In genomic region chr9:109124089-109124488, GRCh38 we compare ENCODE assay signal across 23 cellular contexts. TPM values are rescaled to one million over a fixed set of nuclear protein-coding genes. Genes with fewer than 3 reads are reported as not detected.
"Had no signal": no experiment of that assay in that cellular context is flagged by ENCODE, and none has a peak within 500 bp of the region (broad histone marks: within the 10 kb centered on the region; RNA-seq: fewer than 3 reads in every experiment).

No MANE protein-coding gene starts in this region.

- H3K4me3 Mint-ChIP-seq: activated CD4-positive, alpha-beta memory T cell treated with anti-CD3 and anti-CD28 coated beads for 36 hours; activated CD4-positive, alpha-beta T cell treated with anti-CD3 and anti-CD28 coated beads, Interleukin-2, amount 10 ng/mL, durations not matched to agents 7 days and 5 days; activated naive CD4-positive, alpha-beta T cell treated with anti-CD3 and anti-CD28 coated beads for 36 hours; activated naive CD8-positive, alpha-beta T cell; activated T-helper 17 cell treated with anti-CD3 and anti-CD28 coated beads, Interleukin-2, amount 50 U/mL, for 72 hours had no signal

- H3K36me3 Mint-ChIP-seq: activated CD4-positive, alpha-beta memory T cell treated with anti-CD3 and anti-CD28 coated beads for 36 hours; activated naive CD8-positive, alpha-beta T cell had no signal

- ATAC-seq: activated T-helper 17 cell treated with anti-CD3 and anti-CD28 coated beads, Interleukin-2, amount 50 U/mL, for 72 hours; Right ventricle myocardium inferior had no signal

- DNase-seq: activated CD4-positive, alpha-beta memory T cell treated with anti-CD3 and anti-CD28 coated beads for 36 hours; activated CD4-positive, alpha-beta T cell treated with anti-CD3 and anti-CD28 coated beads, Interleukin-2, amount 10 ng/mL, durations not matched to agents 7 days and 5 days; activated CD4-positive, CD25-positive, alpha-beta regulatory T cell; activated CD8-positive, alpha-beta memory T cell treated with anti-CD3 and anti-CD28 coated beads for 24 hours; activated gamma-delta T cell; activated naive CD4-positive, alpha-beta T cell treated with anti-CD3 and anti-CD28 coated beads for 36 hours; activated T-cell treated with anti-CD3 and anti-CD28 coated beads, Interleukin-2, amount 50 U/mL, for 48 hours; brain microvascular endothelial cell; MG63; NCI-H1105 treated with DMSO at 0.1 percent for 48 hours; NCI-H1436 treated with DMSO at 0.1 percent for 48 hours; NCI-H187; NCI-H2081; NCI-H510A treated with DMSO at 0.1 percent for 48 hours; NCI-H69; T-helper 1 cell had no signal

- H3K27ac ChIP-seq: brain microvascular endothelial cell, cardiac muscle cell, SK-N-MC had no signal

- H3K4me3 ChIP-seq: cardiac muscle cell, MG63, SK-N-MC had no signal

- H3K27me3 ChIP-seq: brain microvascular endothelial cell, cardiac muscle cell, MG63 had no signal

- H3K4me1 Mint-ChIP-seq: activated T-helper 17 cell treated with anti-CD3 and anti-CD28 coated beads, Interleukin-2, amount 50 U/mL, for 72 hours had no signal

- H3K27ac Mint-ChIP-seq: activated CD4-positive, alpha-beta memory T cell treated with anti-CD3 and anti-CD28 coated beads for 36 hours; activated CD4-positive, alpha-beta T cell treated with anti-CD3 and anti-CD28 coated beads, Interleukin-2, amount 10 ng/mL, durations not matched to agents 7 days and 5 days; activated naive CD4-positive, alpha-beta T cell treated with anti-CD3 and anti-CD28 coated beads for 36 hours; activated naive CD8-positive, alpha-beta T cell; activated T-helper 17 cell treated with anti-CD3 and anti-CD28 coated beads, Interleukin-2, amount 50 U/mL, for 72 hours had no signal

- H3K36me3 ChIP-seq: brain microvascular endothelial cell, cardiac muscle cell, MG63 had no signal

- H3K27me3 Mint-ChIP-seq: activated CD4-positive, alpha-beta memory T cell treated with anti-CD3 and anti-CD28 coated beads for 36 hours; activated CD4-positive, alpha-beta T cell treated with anti-CD3 and anti-CD28 coated beads, Interleukin-2, amount 10 ng/mL, durations not matched to agents 7 days and 5 days; activated T-helper 17 cell treated with anti-CD3 and anti-CD28 coated beads, Interleukin-2, amount 50 U/mL, for 72 hours had no signal

- H3K9me3 Mint-ChIP-seq: activated CD4-positive, alpha-beta memory T cell treated with anti-CD3 and anti-CD28 coated beads for 36 hours; activated CD4-positive, alpha-beta T cell treated with anti-CD3 and anti-CD28 coated beads, Interleukin-2, amount 10 ng/mL, durations not matched to agents 7 days and 5 days; activated naive CD4-positive, alpha-beta T cell treated with anti-CD3 and anti-CD28 coated beads for 36 hours; activated T-helper 17 cell treated with anti-CD3 and anti-CD28 coated beads, Interleukin-2, amount 50 U/mL, for 72 hours had no signal

- H3K9me3 ChIP-seq: MG63 had no signal

RNA-seq across cellular contexts. Expression of gene FRRS1L, which starts 43.0 kb away (rescaled TPM):
- total RNA-seq: activated CD4-positive, alpha-beta memory T cell treated with anti-CD3 and anti-CD28 coated beads for 36 hours; activated CD4-positive, alpha-beta T cell treated with anti-CD3 and anti-CD28 coated beads, Interleukin-2, amount 10 ng/mL, durations not matched to agents 7 days and 5 days; activated naive CD4-positive, alpha-beta T cell treated with anti-CD3 and anti-CD28 coated beads for 36 hours; activated T-helper 17 cell treated with anti-CD3 and anti-CD28 coated beads, Interleukin-2, amount 50 U/mL, for 72 hours; RPMI7951; T-helper 2 cell treated with Interferon-gamma antibody and Interleukin-4, amounts not matched to agents 100 ng/mL and 5 ng/mL, for 36 hours had no signal
